ENCODE assay signal across 26 cellular contexts in genomic region chr13:88541993-88542392, GRCh38.
"Had no signal": no experiment of that assay in that cellular context is flagged by ENCODE, and none has a peak within 500 bp of the region (broad histone marks: within the 10 kb centered on the region; RNA-seq: fewer than 3 reads in every experiment).

No MANE protein-coding gene starts in this region.

- FAIRE-seq: endometrium, islet of Langerhans, keratinocyte had no signal

- H3K9me3 ChIP-seq: colonic mucosa, esophagus squamous epithelium, gastrocnemius medialis, heart right ventricle, left lung, lower lobe of right lung had no signal

- H3K4me3 ChIP-seq: colonic mucosa, esophagus squamous epithelium, gastrocnemius medialis, heart right ventricle, left lung, lower lobe of right lung had no signal

- H3K27me3 ChIP-seq: colonic mucosa, esophagus squamous epithelium, gastrocnemius medialis, heart right ventricle, left lung had no signal

- H3K36me3 ChIP-seq: colonic mucosa, esophagus squamous epithelium, gastrocnemius medialis, heart right ventricle, left lung, lower lobe of right lung had no signal

- H3K4me1 ChIP-seq: colonic mucosa, esophagus squamous epithelium, gastrocnemius medialis, heart right ventricle, left lung, lower lobe of right lung had no signal

- ATAC-seq: effector memory CD8-positive, alpha-beta T cell; esophagus mucosa; gastrocnemius medialis; heart right ventricle; left cardiac atrium; left lung; left ventricle myocardium superior; lower lobe of right lung; naive thymus-derived CD4-positive, alpha-beta T cell had no signal

- H3K27ac ChIP-seq: colonic mucosa, epithelial cell of prostate, esophagus squamous epithelium, gastrocnemius medialis, heart right ventricle, left lung, lower lobe of right lung had no signal

- DNase-seq: colonic mucosa; cortex of kidney; effector CD8-positive, alpha-beta T cell; effector memory CD8-positive, alpha-beta T cell; endodermal cell; erythroblast; esophagus squamous epithelium; foreskin fibroblast; foreskin melanocyte; gastrocnemius medialis; glutamatergic neuron; head of caudate nucleus; heart right ventricle; hippocampal formation; left cardiac atrium; left lung; left ventricle myocardium superior; lower lobe of right lung; mesenchymal stem cell; midbrain; naive thymus-derived CD4-positive, alpha-beta T cell had no signal
